Comparison of ENCODE assay signal across 1 cellular context in the genomic region with DNA sequence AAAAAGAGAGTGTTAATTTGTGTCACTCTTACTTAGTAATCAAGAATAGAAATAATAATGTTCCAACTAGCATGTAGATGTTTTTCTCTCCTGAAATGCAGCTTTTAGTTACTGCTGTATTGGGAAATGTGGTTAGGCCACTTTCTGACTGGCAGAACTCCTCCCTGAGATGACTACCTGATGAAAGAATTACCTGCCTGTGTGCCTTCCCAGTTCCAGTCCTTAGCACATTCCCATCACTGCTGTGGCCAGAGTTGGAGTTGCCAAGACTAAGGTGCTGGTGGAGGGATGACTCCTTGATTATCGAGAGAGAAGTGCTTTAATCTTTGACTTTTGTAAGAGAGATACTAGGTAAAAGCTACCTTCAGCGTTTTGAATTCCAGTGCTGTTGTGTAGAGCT.
TF ChIP-seq lines count a peak whose summit lies in the region.

No MANE protein-coding gene starts in this region.

TF ChIP-seq in IMR-90, 13 proteins besides CTCF, POLR2A, EP300 and RAD21:
- TF ChIP-seq BHLHE40 (IDR thresholded peaks at IDR 0.05; ENCODE audit: low read depth, low read length) (no peak), RCOR1 (IDR thresholded peaks at IDR 0.05; ENCODE audit: insufficient replicate concordance, low read length) (no peak), CEBPB (IDR thresholded peaks at IDR 0.05; ENCODE audit: low read depth, low read length) (no peak), MXI1 (IDR thresholded peaks at IDR 0.05; ENCODE audit: borderline replicate concordance, low read depth, low read length) (no peak), MAFK (IDR thresholded peaks at IDR 0.05; ENCODE audit: low read depth, low read length) (no peak)
